In genomic region chr11:7416080-7416479, GRCh38 we compare ENCODE assay signal across 21 cellular contexts.
A peak's percentile ranks its signal among the peaks of the same experiment; 100 is the strongest.
DNase-seq lines count a peak whose midpoint lies in the region; ATAC-seq, FAIRE-seq and TF ChIP-seq lines count a peak whose summit lies in the region.
"Had no signal": no experiment of that assay in that cellular context is flagged by ENCODE, and none has a peak within 500 bp of the region (broad histone marks: within the 10 kb centered on the region; RNA-seq: fewer than 3 reads in every experiment).

No MANE protein-coding gene starts in this region.

- CTCF ChIA-PET in H1 (lab: Charles Lee; ENCODE audit: partially characterized antibody), result interaction anchor here (0.7 to 4.6 kb wide), 5 partner anchors 10 to 241 kb away, joined by 3 to 42 read pairs (median 4); no protein-coding TSS in a partner anchor

- no peak overlapping the region for H2AK5ac ChIP-seq in H1 (ENCODE audit: low read depth, low read length)

- H3K14ac ChIP-seq in H1 (ENCODE audit: insufficient read length), result no peak overlapping the region

- H2BK12ac ChIP-seq in H1 (ENCODE audit: low read depth, low read length), result 0 out of 2 replicates have a peak overlapping the region, but pooled peaks have one; percentile 75

- no peak for TF ChIP-seq POLR2A in H1 (IDR thresholded peaks at IDR 0.05; ENCODE audit: control extremely low read depth in 1 of 2, low read depth in 2 of 2, low read length in 2 of 2)

- no peak for TF ChIP-seq CTCF in GM23338 (conservative IDR thresholded peaks at IDR 0.05; ENCODE audit: low read depth in 2 of 2)
- TF ChIP-seq CTCF in H1 (IDR thresholded peaks at IDR 0.05; ENCODE audit: control extremely low read depth in 1 of 3, insufficient read depth in 1 of 3, low read depth in 1 of 3, low read length in 3 of 3), result no peak

- no peaks in the 10 kb centered on the region for H3K9me3 Mint-ChIP-seq in GM23338
- H3K9me3 Mint-ChIP-seq in activated T-cell treated with anti-CD3 and anti-CD28 coated beads, Interleukin-2, amount 50 U/mL, for 24 hours, result peaks cover 4% of the 10 kb centered on the region

- DNase-seq in GM23338 (ENCODE audit: low spot score) (no peak), H1 (ENCODE audit: low read depth in 1 of 2, low spot score in 2 of 2) (no peak), left colon (no peak)
- no peak for DNase-seq in activated T-cell treated with anti-CD3 and anti-CD28 coated beads, Interleukin-2, amount 50 U/mL, for 24 hours
- DNase-seq: Caco-2; CD4-positive, CD25-positive, alpha-beta regulatory T cell; CD8-positive, alpha-beta T cell; DMS153; EL; GDM1; HFFc6 had no signal

- H4K8ac ChIP-seq in H1 (ENCODE audit: extremely low read depth, insufficient read depth, low read length), result no peak overlapping the region

- TF ChIP-seq EP300 in H1 (IDR thresholded peaks at IDR 0.05; ENCODE audit: borderline replicate concordance in 1 of 2, low read depth in 2 of 2, low read length in 2 of 2), result no peak

- no peaks in the 10 kb centered on the region for H3K9me3 ChIP-seq in H1 (ENCODE audit: insufficient read depth in 2 of 2, low read depth in 1 of 2, low read length in 1 of 2)
- H3K9me3 ChIP-seq: BLaER1, HAP-1 had no signal

- no peaks in the 10 kb centered on the region for H4K20me1 ChIP-seq in GM23338 (replicated peaks; ENCODE audit: insufficient read depth)
- H4K20me1 ChIP-seq in H1 (replicated peaks in 1 of 2; ENCODE audit: control insufficient read depth in 1 of 2, insufficient read depth in 2 of 2, low read length in 2 of 2), result no peaks in the 10 kb centered on the region
- H4K20me1 ChIP-seq: BLaER1 had no signal

- peaks cover 9% of the 10 kb centered on the region; the same call in 1 of the 2 replicates for H3K9me2 ChIP-seq in GM23338 (ENCODE audit: insufficient read depth)

- ATAC-seq in GM23338, result no peak
- peak; percentile 97 for ATAC-seq in left colon
- no peak for ATAC-seq in HG02840 (IDR thresholded peaks at IDR 0.05; ENCODE audit: low FRiP score, unreplicated experiment)
- no peak for ATAC-seq in HG02610 (IDR thresholded peaks at IDR 0.05; ENCODE audit: unreplicated experiment)
- ATAC-seq: CD8-positive, alpha-beta T cell had no signal

- H3K27ac ChIP-seq in GM23338 (ENCODE audit: low read depth) (peak overlapping the region; percentile 32; the same call in 1 of the 2 replicates), H1 (ENCODE audit: low read depth, low read length) (no peak overlapping the region)
- H3K27ac ChIP-seq: 22Rv1, BLaER1, C4-2B had no signal

- no peak overlapping the region for H2BK20ac ChIP-seq in H1 (ENCODE audit: low read length)

- no peak overlapping the region for H3K4ac ChIP-seq in H1 (replicated peaks; ENCODE audit: insufficient read length, low read depth, low read length)

- no peaks in the 10 kb centered on the region; the same call in 1 of the 2 replicates for H3K23me2 ChIP-seq in H1 (ENCODE audit: low read depth, low read length)

- WGBS in H1 (ENCODE audit: extremely low coverage in 1 of 2, insufficient coverage in 1 of 2, insufficient read length in 1 of 2, insufficient replicate concordance in 2 of 2, low coverage in 1 of 2, low lambda C conversion rate in 2 of 2, missing lambda C conversion rate in 1 of 2), 2 experiments, result 45% methylated on average over 4 of the region's 4 CpGs; no CpG with 5 or more reads in 1 of the 2 experiments

- no peaks in the 10 kb centered on the region for H3K36me3 ChIP-seq in GM23338 (ENCODE audit: insufficient read depth)
- no peaks in the 10 kb centered on the region for H3K36me3 ChIP-seq in H1 (ENCODE audit: control insufficient read depth in 2 of 4, insufficient read depth in 4 of 4, low read length in 3 of 4)
- H3K36me3 ChIP-seq: BLaER1, HAP-1 had no signal

- H4K91ac ChIP-seq in H1 (replicated peaks; ENCODE audit: insufficient read length, low read length), result no peak overlapping the region

- no peak for TF ChIP-seq RAD21 in H1 (IDR thresholded peaks at IDR 0.05 in 1 of 2, conservative IDR thresholded peaks at IDR 0.05 in 1 of 2; ENCODE audit: low read depth in 2 of 2, low read length in 2 of 2)

- H3K4me3 Mint-ChIP-seq in GM23338, result no peak overlapping the region
- no peak overlapping the region for H3K4me3 Mint-ChIP-seq in activated T-cell treated with anti-CD3 and anti-CD28 coated beads, Interleukin-2, amount 50 U/mL, for 24 hours
- H3K4me3 Mint-ChIP-seq: B cell; CD4-positive, CD25-positive, alpha-beta regulatory T cell; CD8-positive, alpha-beta T cell; HFFc6 had no signal

- H3K79me1 ChIP-seq in H1 (ENCODE audit: low read depth, low read length), result no peaks in the 10 kb centered on the region

- H3K18ac ChIP-seq in H1 (ENCODE audit: extremely low read depth, low read length), result no peak overlapping the region

- H3K27me3 Mint-ChIP-seq in GM23338 (ENCODE audit: insufficient read depth, low read depth, poor library complexity), result peaks cover 6% of the 10 kb centered on the region
- peaks cover 44% of the 10 kb centered on the region for H3K27me3 Mint-ChIP-seq in activated T-cell treated with anti-CD3 and anti-CD28 coated beads, Interleukin-2, amount 50 U/mL, for 24 hours

- H2AFZ ChIP-seq in GM23338, result no peak overlapping the region
- H2AFZ ChIP-seq in H1 (ENCODE audit: low read length), result no peak overlapping the region

- H3K9ac ChIP-seq in H1 (replicated peaks in 1 of 4; ENCODE audit: extremely low read depth in 1 of 4, low read depth in 3 of 4, low read length in 3 of 4), result no peak overlapping the region; a peak in 1 of 7 replicates
- H3K9ac ChIP-seq: BLaER1 had no signal

- no peak overlapping the region for H2BK5ac ChIP-seq in H1 (ENCODE audit: low read depth, low read length)

- no peak for FAIRE-seq in H1 (lab: Jason Lieb, UNC)
- FAIRE-seq: A204.1, GM12878, GM18507 had no signal

- no peaks in the 10 kb centered on the region for H3K79me2 ChIP-seq in GM23338 (replicated peaks; ENCODE audit: insufficient read depth)
- H3K79me2 ChIP-seq in H1 (ENCODE audit: control insufficient read depth in 1 of 2, insufficient read depth in 2 of 2, low read length in 2 of 2), result no peaks in the 10 kb centered on the region

- POLR2A ChIA-PET in H1 (lab: Charles Lee; ENCODE audit: partially characterized antibody), result interaction anchor here (1.5 kb wide), 1 partner anchor 10 kb away, joined by 3 read pairs; no protein-coding TSS in a partner anchor

- no peak overlapping the region for H3K27ac Mint-ChIP-seq in GM23338
- no peak overlapping the region for H3K27ac Mint-ChIP-seq in activated T-cell treated with anti-CD3 and anti-CD28 coated beads, Interleukin-2, amount 50 U/mL, for 24 hours
- H3K27ac Mint-ChIP-seq: B cell; CD4-positive, CD25-positive, alpha-beta regulatory T cell; CD8-positive, alpha-beta T cell; HFFc6 had no signal

- no peaks in the 10 kb centered on the region for H3F3A ChIP-seq in GM23338 (replicated peaks; ENCODE audit: low read depth)

- H3K4me3 ChIP-seq in GM23338, result no peak overlapping the region
- no peak overlapping the region for H3K4me3 ChIP-seq in H1 (ENCODE audit: extremely low read depth in 1 of 4, insufficient read depth in 2 of 4, low read depth in 3 of 4, low read length in 4 of 4)
- H3K4me3 ChIP-seq: BLaER1, GM12878, HAP-1 had no signal

- H3K23ac ChIP-seq in H1 (ENCODE audit: insufficient read length), result no peak overlapping the region

- no peak overlapping the region for H2BK120ac ChIP-seq in H1 (replicated peaks; ENCODE audit: low read depth, low read length)

- intact Hi-C loops in left colon (cut with DNase I, micrococcal nuclease), result no loop called here

- no peak overlapping the region for H3K56ac ChIP-seq in H1 (replicated peaks; ENCODE audit: insufficient read length, low read depth, low read length)

- no peaks in the 10 kb centered on the region for H3K27me3 ChIP-seq in GM23338 (ENCODE audit: insufficient read depth)
- no peaks in the 10 kb centered on the region for H3K27me3 ChIP-seq in H1 (replicated peaks in 1 of 4; ENCODE audit: control insufficient read depth in 3 of 4, extremely low read depth in 1 of 4, insufficient read depth in 3 of 4, low read length in 3 of 4)
- H3K27me3 ChIP-seq: BLaER1 had no signal

- no peak overlapping the region for H2BK15ac ChIP-seq in H1 (ENCODE audit: low read length)

- H4K5ac ChIP-seq in H1 (ENCODE audit: insufficient read length, low read depth, low read length), result no peak overlapping the region

- H3K4me1 ChIP-seq in GM23338 (ENCODE audit: insufficient read depth) (peaks cover 17% of the 10 kb centered on the region), H1 (replicated peaks in 1 of 4; ENCODE audit: control insufficient read depth in 3 of 4, insufficient read depth in 4 of 4, low read length in 3 of 4) (peaks cover 6 to 13% (median 8%) of the 10 kb centered on the region in 4 experiments)
- H3K4me1 ChIP-seq: Caco-2, HAP-1 had no signal

- H3K36me3 Mint-ChIP-seq in GM23338 (ENCODE audit: low read depth), result no peaks in the 10 kb centered on the region
- no peaks in the 10 kb centered on the region for H3K36me3 Mint-ChIP-seq in activated T-cell treated with anti-CD3 and anti-CD28 coated beads, Interleukin-2, amount 50 U/mL, for 24 hours (ENCODE audit: low read depth)
- H3K36me3 Mint-ChIP-seq: CD4-positive, CD25-positive, alpha-beta regulatory T cell; CD8-positive, alpha-beta T cell had no signal

- H3K4me1 Mint-ChIP-seq in GM23338, result peaks cover 33% of the 10 kb centered on the region
- H3K4me1 Mint-ChIP-seq in activated T-cell treated with anti-CD3 and anti-CD28 coated beads, Interleukin-2, amount 50 U/mL, for 24 hours (ENCODE audit: low read depth), result no peaks in the 10 kb centered on the region
- H3K4me1 Mint-ChIP-seq: B cell had no signal

- H3K4me2 ChIP-seq in GM23338 (0 out of 2 replicates have a peak overlapping the region, but pooled peaks have one; percentile 7), H1 (ENCODE audit: insufficient read depth in 1 of 2, low read depth in 2 of 2, low read length in 2 of 2) (no peak overlapping the region; a peak in 1 of 4 replicates)

TF ChIP-seq in GM23338, 12 proteins besides CTCF, POLR2A, EP300 and RAD21 (continues in another document):
- TF ChIP-seq ZNF331 (CRISPR knock-in tag; IDR thresholded peaks at IDR 0.05; ENCODE audit: low read depth) (no peak), JUNB (IDR thresholded peaks at IDR 0.05; ENCODE audit: unreplicated experiment) (no peak), STAT1 (IDR thresholded peaks at IDR 0.05; ENCODE audit: unreplicated experiment) (no peak), EZH2phosphoT487 (IDR thresholded peaks at IDR 0.05; ENCODE audit: unreplicated experiment) (no peak)

TF ChIP-seq in H1, 55 proteins besides CTCF, POLR2A, EP300 and RAD21:
- TF ChIP-seq GTF2F1 (IDR thresholded peaks at IDR 0.05; ENCODE audit: borderline replicate concordance, low read depth, low read length) (no peak), KDM1A (IDR thresholded peaks at IDR 0.05; ENCODE audit: borderline replicate concordance, low read length) (0 out of 2 replicates have a peak, but pooled peaks have one; percentile 60)
